ENCODE assay signal across 19 cellular contexts in the genomic region with DNA sequence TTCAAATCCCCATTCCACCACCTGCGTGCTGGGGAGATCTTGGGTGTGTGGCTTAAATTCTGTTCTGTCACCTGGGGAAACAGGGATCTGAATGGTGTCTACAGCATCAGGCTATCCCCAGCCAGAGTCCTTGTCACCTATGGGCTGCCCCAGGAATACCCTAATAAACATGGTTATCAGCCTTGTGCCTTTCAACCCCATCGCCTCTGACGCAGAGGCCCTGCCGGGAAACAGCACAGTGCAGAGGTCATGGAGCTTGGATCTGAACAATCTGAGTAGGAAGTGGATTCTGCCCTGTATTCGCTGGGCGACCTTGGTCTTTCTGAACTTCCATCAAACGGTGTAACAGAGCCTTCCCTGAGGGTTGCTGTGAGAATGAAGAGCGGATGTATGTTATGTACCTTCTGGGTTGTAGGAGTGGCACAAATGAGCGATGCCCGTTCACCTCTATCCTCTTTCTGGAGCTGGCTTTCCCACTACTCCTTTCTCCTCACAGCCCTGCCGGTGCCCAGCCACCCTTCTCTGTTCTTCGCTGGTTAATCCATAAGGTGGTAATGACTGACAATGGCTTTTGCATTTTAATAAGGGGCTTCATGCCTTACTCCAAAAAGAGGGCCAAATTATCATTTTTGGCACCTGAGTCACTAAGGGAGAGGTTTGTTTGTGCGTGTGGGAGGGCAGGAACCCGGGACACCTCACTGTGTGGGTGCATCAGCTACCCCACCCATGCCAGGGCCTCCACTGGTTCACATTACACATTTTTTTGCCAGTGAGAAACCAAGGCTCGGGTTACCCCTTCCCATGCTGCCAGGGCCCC.
"Had no signal": no experiment of that assay in that cellular context is flagged by ENCODE, and none has a peak within 500 bp of the region (broad histone marks: within the 10 kb centered on the region; RNA-seq: fewer than 3 reads in every experiment).

No MANE protein-coding gene starts in this region.

- FAIRE-seq: astrocyte, endometrium, kidney, urothelium cell line had no signal

- H3K9me3 ChIP-seq: left ventricle myocardium inferior, ovary, sigmoid colon, tibial artery had no signal

- DNase-seq: activated CD4-positive, alpha-beta memory T cell treated with anti-CD3 and anti-CD28 coated beads for 36 hours; activated CD4-positive, alpha-beta T cell treated with anti-CD3 and anti-CD28 coated beads for 36 hours; activated CD8-positive, alpha-beta memory T cell treated with anti-CD3 and anti-CD28 coated beads, Interleukin-2, amount 10 ng/mL, durations not matched to agents 7 days and 5 days; activated naive CD4-positive, alpha-beta T cell treated with anti-CD3 and anti-CD28 coated beads, Interleukin-2, amount 10 ng/mL, durations not matched to agents 7 days and 5 days; activated T-cell treated with anti-CD3 and anti-CD28 coated beads, Interleukin-2, amount 50 U/mL, for 1 hour; hippocampal formation; kidney; left ventricle myocardium inferior; ovary; sigmoid colon; T-helper 2 cell; tibial artery had no signal

- H3K27ac ChIP-seq: cardiac muscle cell, left ventricle myocardium inferior, ovary, sigmoid colon, tibial artery had no signal

- H3K4me1 ChIP-seq: left ventricle myocardium inferior, sigmoid colon, tibial artery had no signal

- H3K36me3 Mint-ChIP-seq: activated CD4-positive, alpha-beta memory T cell treated with anti-CD3 and anti-CD28 coated beads for 36 hours; activated CD8-positive, alpha-beta memory T cell treated with anti-CD3 and anti-CD28 coated beads, Interleukin-2, amount 10 ng/mL, durations not matched to agents 7 days and 5 days; activated naive CD4-positive, alpha-beta T cell treated with anti-CD3 and anti-CD28 coated beads, Interleukin-2, amount 10 ng/mL, durations not matched to agents 7 days and 5 days; memory B cell; stimulated activated memory B cell treated with anti-CD40 and anti-IgM and Interleukin-4, amounts not matched to agents 10 μg/mL and 1 μg/mL and 100 μg/mL, for 72 hours had no signal

- H3K27me3 Mint-ChIP-seq: activated CD4-positive, alpha-beta memory T cell treated with anti-CD3 and anti-CD28 coated beads for 36 hours; activated CD4-positive, alpha-beta T cell treated with anti-CD3 and anti-CD28 coated beads for 36 hours; activated CD8-positive, alpha-beta memory T cell treated with anti-CD3 and anti-CD28 coated beads, Interleukin-2, amount 10 ng/mL, durations not matched to agents 7 days and 5 days; activated naive CD4-positive, alpha-beta T cell treated with anti-CD3 and anti-CD28 coated beads, Interleukin-2, amount 10 ng/mL, durations not matched to agents 7 days and 5 days; memory B cell had no signal

- H3K4me1 Mint-ChIP-seq: activated CD4-positive, alpha-beta T cell treated with anti-CD3 and anti-CD28 coated beads for 36 hours; activated CD8-positive, alpha-beta memory T cell treated with anti-CD3 and anti-CD28 coated beads, Interleukin-2, amount 10 ng/mL, durations not matched to agents 7 days and 5 days; activated naive CD4-positive, alpha-beta T cell treated with anti-CD3 and anti-CD28 coated beads, Interleukin-2, amount 10 ng/mL, durations not matched to agents 7 days and 5 days; memory B cell; stimulated activated memory B cell treated with anti-CD40 and anti-IgM and Interleukin-4, amounts not matched to agents 10 μg/mL and 1 μg/mL and 100 μg/mL, for 72 hours had no signal

- H3K27ac Mint-ChIP-seq: activated CD4-positive, alpha-beta memory T cell treated with anti-CD3 and anti-CD28 coated beads for 36 hours; activated CD4-positive, alpha-beta T cell treated with anti-CD3 and anti-CD28 coated beads for 36 hours; activated CD8-positive, alpha-beta memory T cell treated with anti-CD3 and anti-CD28 coated beads, Interleukin-2, amount 10 ng/mL, durations not matched to agents 7 days and 5 days; activated naive CD4-positive, alpha-beta T cell treated with anti-CD3 and anti-CD28 coated beads, Interleukin-2, amount 10 ng/mL, durations not matched to agents 7 days and 5 days; memory B cell; stimulated activated memory B cell treated with anti-CD40 and anti-IgM and Interleukin-4, amounts not matched to agents 10 μg/mL and 1 μg/mL and 100 μg/mL, for 72 hours had no signal

- ATAC-seq: activated CD4-positive, alpha-beta T cell treated with anti-CD3 and anti-CD28 coated beads for 36 hours; activated CD8-positive, alpha-beta memory T cell treated with anti-CD3 and anti-CD28 coated beads, Interleukin-2, amount 10 ng/mL, durations not matched to agents 7 days and 5 days; esophagus mucosa; stimulated activated memory B cell treated with anti-CD40 and anti-IgM and Interleukin-4, amounts not matched to agents 10 μg/mL and 1 μg/mL and 100 μg/mL, for 72 hours had no signal

- H3K9me3 Mint-ChIP-seq: activated CD4-positive, alpha-beta memory T cell treated with anti-CD3 and anti-CD28 coated beads for 36 hours; activated naive CD4-positive, alpha-beta T cell treated with anti-CD3 and anti-CD28 coated beads, Interleukin-2, amount 10 ng/mL, durations not matched to agents 7 days and 5 days; memory B cell; stimulated activated memory B cell treated with anti-CD40 and anti-IgM and Interleukin-4, amounts not matched to agents 10 μg/mL and 1 μg/mL and 100 μg/mL, for 72 hours had no signal

- H3K36me3 ChIP-seq: cardiac muscle cell, left ventricle myocardium inferior, ovary, sigmoid colon, tibial artery had no signal

- H3K4me3 ChIP-seq: cardiac muscle cell, left ventricle myocardium inferior, ovary, sigmoid colon, tibial artery had no signal

- H3K27me3 ChIP-seq: cardiac muscle cell, ovary, sigmoid colon, tibial artery had no signal

- H3K4me3 Mint-ChIP-seq: activated CD4-positive, alpha-beta memory T cell treated with anti-CD3 and anti-CD28 coated beads for 36 hours; activated CD4-positive, alpha-beta T cell treated with anti-CD3 and anti-CD28 coated beads for 36 hours; activated CD8-positive, alpha-beta memory T cell treated with anti-CD3 and anti-CD28 coated beads, Interleukin-2, amount 10 ng/mL, durations not matched to agents 7 days and 5 days; activated naive CD4-positive, alpha-beta T cell treated with anti-CD3 and anti-CD28 coated beads, Interleukin-2, amount 10 ng/mL, durations not matched to agents 7 days and 5 days; memory B cell; stimulated activated memory B cell treated with anti-CD40 and anti-IgM and Interleukin-4, amounts not matched to agents 10 μg/mL and 1 μg/mL and 100 μg/mL, for 72 hours had no signal
